In genomic region chr4:55534306-55534705, GRCh38 we compare ENCODE assay signal across 9 cellular contexts. TPM values are rescaled to one million over a fixed set of nuclear protein-coding genes. Genes with fewer than 3 reads are reported as not detected.
"Had no signal": no experiment of that assay in that cellular context is flagged by ENCODE, and none has a peak within 500 bp of the region (broad histone marks: within the 10 kb centered on the region; RNA-seq: fewer than 3 reads in every experiment).

No MANE protein-coding gene starts in this region.

- H3K9ac ChIP-seq: KMS-11 had no signal

- DNase-seq: IMR-90, KBM-7, KG1 had no signal

- H3K27ac ChIP-seq: HL-60, KMS-11 had no signal

- FAIRE-seq: HTR-8/SVneo had no signal

- H3K4me2 ChIP-seq: KMS-11 had no signal

RNA-seq across cellular contexts. Expression of gene PDCL2, which starts 57.7 kb away (rescaled TPM):
- total RNA-seq: HT-29, HT1080, IMR-90 had no signal
- polyA plus RNA-seq: IgD-negative memory B cell, IMR-90 had no signal
